ENCODE assay signal across 15 cellular contexts in genomic region chr15:42155546-42156265, GRCh38. TPM values are rescaled to one million over a fixed set of nuclear protein-coding genes. Genes with fewer than 3 reads are reported as not detected.
A peak's percentile ranks its signal among the peaks of the same experiment; 100 is the strongest.
DNase-seq lines count a peak whose midpoint lies in the region; ATAC-seq, FAIRE-seq and TF ChIP-seq lines count a peak whose summit lies in the region.
"Had no signal": no experiment of that assay in that cellular context is flagged by ENCODE, and none has a peak within 500 bp of the region (broad histone marks: within the 10 kb centered on the region; RNA-seq: fewer than 3 reads in every experiment).

No MANE protein-coding gene starts in this region.

- no peaks in the 10 kb centered on the region for H3K9me3 ChIP-seq in pancreas
- H3K9me3 ChIP-seq: BLaER1 had no signal

- H3K36me3 ChIP-seq in pancreas, result peaks cover 0 to 11% (median 7%) of the 10 kb centered on the region in 3 donors

- no peak for FAIRE-seq in pancreas (lab: Jason Lieb, UNC)

- 35 to 39% methylated on average over 28 of the region's 28 CpGs for WGBS in pancreas, 2 donors

- peaks cover 3 to 12% (median 11%) of the 10 kb centered on the region in 3 donors for H3K4me1 ChIP-seq in pancreas
- H3K4me1 ChIP-seq: BLaER1 had no signal

- TF ChIP-seq POLR2A in GM18505 (IDR thresholded peaks at IDR 0.05; ENCODE audit: borderline replicate concordance, extremely low read depth, insufficient read depth, insufficient read length), result no peak

- DNase-seq in COLO668 (lab: John Stamatoyannopoulos, UW; ENCODE audit: unreplicated experiment) (peak; percentile 83), NCI-H146 treated with DMSO at 0.1 percent for 48 hours (lab: John Stamatoyannopoulos, UW; ENCODE audit: unreplicated experiment) (peak; percentile 10), pancreas (peak in 5 of 6 donors; percentile 45 to 73 (median 53)), NCI-H226 (no peak), NOMO-1 treated with DMSO at 0.1 percent for 48 hours (lab: John Stamatoyannopoulos, UW; ENCODE audit: unreplicated experiment) (no peak)
- DNase-seq: effector CD8-positive, alpha-beta T cell; naive thymus-derived CD4-positive, alpha-beta T cell; stimulated activated naive CD4-positive, alpha-beta T cell treated with Interleukin-2 at 50 U/mL for 16 hours; T-helper 17 cell had no signal

- peak; percentile 38 for ATAC-seq in esophagus mucosa
- peak; percentile 60 to 81 (median 75) for ATAC-seq in pancreas
- no peak for ATAC-seq in GM21786 (IDR thresholded peaks at IDR 0.05; ENCODE audit: unreplicated experiment)
- no peak for ATAC-seq in GM18505 (IDR thresholded peaks at IDR 0.05; ENCODE audit: unreplicated experiment)
- ATAC-seq: naive thymus-derived CD4-positive, alpha-beta T cell; T-helper 17 cell had no signal

- no peak for TF ChIP-seq CTCF in pancreas (IDR thresholded peaks at IDR 0.05)

- no peaks in the 10 kb centered on the region for H3K27me3 ChIP-seq in pancreas
- H3K27me3 ChIP-seq: BLaER1 had no signal

- peak overlapping the region in 2 of 4 donors; percentile 14 to 26 for H3K4me3 ChIP-seq in pancreas
- H3K4me3 ChIP-seq: BLaER1 had no signal

- intact Hi-C loops in pancreas (cut with DNase I), result no loop called here

- H3K27ac ChIP-seq in pancreas, result peak overlapping the region in 3 of 4 donors; percentile 17 to 67 (median 62)
- H3K27ac ChIP-seq: BLaER1 had no signal

RNA-seq across cellular contexts. Expression of gene PLA2G4F, which starts 0.7 kb away (rescaled TPM):
- total RNA-seq in esophagus mucosa (34.9 TPM), pancreas (1 to 10 TPM in 1 of 6 donors, under 1 TPM in 5; 0.08 to 1.1 (median 0.26) TPM)
- under 1 TPM; 0.23 to 0.91 TPM for polyA plus RNA-seq in pancreas
- total RNA-seq: activated CD8-positive, alpha-beta memory T cell treated with anti-CD3 and anti-CD28 coated beads for 36 hours; M059J; naive thymus-derived CD4-positive, alpha-beta T cell; T-helper 17 cell had no signal
- polyA plus RNA-seq: naive thymus-derived CD4-positive, alpha-beta T cell had no signal

RNA-seq across cellular contexts. Expression of gene VPS39, which starts 52.4 kb away (rescaled TPM):
- total RNA-seq in esophagus mucosa, result 29.0 TPM
- 10 to 100 TPM; 26.4 to 40.9 (median 29.3) TPM for total RNA-seq in pancreas
- polyA plus RNA-seq in pancreas, result 10 to 100 TPM; 49.3 to 52.6 TPM

Comparison
In these comparisons a context has a peak if more than half of its experiments do, and no peak if none do; other contexts are left out.
1. DNase-seq: peak in COLO668 (single experiment), NCI-H146 treated with DMSO at 0.1 percent for 48 hours (single experiment) and pancreas (5 of 6); none in NCI-H226 (single experiment) and NOMO-1 treated with DMSO at 0.1 percent for 48 hours (single experiment).
2. ATAC-seq: peak in esophagus mucosa (single experiment) and pancreas (4 of 4); none in GM21786 (single experiment) and GM18505 (single experiment).
3. RNA of gene PLA2G4F, which starts 0.7 kb away (total RNA-seq): 34.9 TPM in esophagus mucosa (single experiment); 0.08 to 1.1 TPM in pancreas; every median in the first group is over 10 times any median in the second.